1 cellular context compared by ENCODE assay signal in the genomic region with DNA sequence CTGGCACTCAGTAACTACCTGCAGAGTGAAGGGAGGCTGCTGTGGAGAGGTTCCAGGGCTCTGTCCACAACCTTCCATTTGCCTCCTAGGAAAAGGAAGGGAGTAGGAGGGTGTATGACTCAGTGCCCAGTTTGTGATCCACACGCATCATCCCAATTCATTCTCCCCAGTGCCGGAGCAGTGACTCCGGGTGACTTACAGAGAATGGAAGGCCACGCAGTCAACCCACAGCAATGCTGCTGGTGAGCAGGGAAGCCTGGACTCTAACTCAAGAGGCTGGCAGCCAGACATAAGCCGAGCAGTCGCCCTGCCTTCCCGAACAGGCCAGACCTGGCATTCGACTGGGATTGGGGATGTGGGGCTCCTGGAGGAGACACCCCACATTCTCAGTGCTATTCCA.
TF ChIP-seq lines count a peak whose summit lies in the region.

No MANE protein-coding gene starts in this region.

TF ChIP-seq in HepG2, 621 proteins besides CTCF, POLR2A, EP300 and RAD21 (continued from another document):
- TF ChIP-seq, protein P1, sequence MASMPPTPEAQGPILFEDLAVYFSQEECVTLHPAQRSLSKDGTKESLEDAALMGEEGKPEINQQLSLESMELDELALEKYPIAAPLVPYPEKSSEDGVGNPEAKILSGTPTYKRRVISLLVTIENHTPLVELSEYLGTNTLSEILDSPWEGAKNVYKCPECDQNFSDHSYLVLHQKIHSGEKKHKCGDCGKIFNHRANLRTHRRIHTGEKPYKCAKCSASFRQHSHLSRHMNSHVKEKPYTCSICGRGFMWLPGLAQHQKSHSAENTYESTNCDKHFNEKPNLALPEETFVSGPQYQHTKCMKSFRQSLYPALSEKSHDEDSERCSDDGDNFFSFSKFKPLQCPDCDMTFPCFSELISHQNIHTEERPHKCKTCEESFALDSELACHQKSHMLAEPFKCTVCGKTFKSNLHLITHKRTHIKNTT (CRISPR knock-in tag; IDR thresholded peaks at IDR 0.05), result no peak
- TF ChIP-seq ATF7 (IDR thresholded peaks at IDR 0.05), result no peak
- TF ChIP-seq ATF7 (CRISPR knock-in tag; IDR thresholded peaks at IDR 0.05), result no peak
- TF ChIP-seq MYPOP (CRISPR knock-in tag; IDR thresholded peaks at IDR 0.05), result no peak
- TF ChIP-seq ZNF17 (CRISPR knock-in tag; IDR thresholded peaks at IDR 0.05), result no peak
- no peak for TF ChIP-seq STAT6 (CRISPR knock-in tag; IDR thresholded peaks at IDR 0.05; ENCODE audit: borderline replicate concordance)
- no peak for TF ChIP-seq FOXK1 (CRISPR knock-in tag; IDR thresholded peaks at IDR 0.05; ENCODE audit: borderline replicate concordance, low read depth)
- TF ChIP-seq ZNF543 (CRISPR knock-in tag; IDR thresholded peaks at IDR 0.05), result no peak
- TF ChIP-seq NFIC (IDR thresholded peaks at IDR 0.05; ENCODE audit: low read length), result no peak
